In the genomic region with DNA sequence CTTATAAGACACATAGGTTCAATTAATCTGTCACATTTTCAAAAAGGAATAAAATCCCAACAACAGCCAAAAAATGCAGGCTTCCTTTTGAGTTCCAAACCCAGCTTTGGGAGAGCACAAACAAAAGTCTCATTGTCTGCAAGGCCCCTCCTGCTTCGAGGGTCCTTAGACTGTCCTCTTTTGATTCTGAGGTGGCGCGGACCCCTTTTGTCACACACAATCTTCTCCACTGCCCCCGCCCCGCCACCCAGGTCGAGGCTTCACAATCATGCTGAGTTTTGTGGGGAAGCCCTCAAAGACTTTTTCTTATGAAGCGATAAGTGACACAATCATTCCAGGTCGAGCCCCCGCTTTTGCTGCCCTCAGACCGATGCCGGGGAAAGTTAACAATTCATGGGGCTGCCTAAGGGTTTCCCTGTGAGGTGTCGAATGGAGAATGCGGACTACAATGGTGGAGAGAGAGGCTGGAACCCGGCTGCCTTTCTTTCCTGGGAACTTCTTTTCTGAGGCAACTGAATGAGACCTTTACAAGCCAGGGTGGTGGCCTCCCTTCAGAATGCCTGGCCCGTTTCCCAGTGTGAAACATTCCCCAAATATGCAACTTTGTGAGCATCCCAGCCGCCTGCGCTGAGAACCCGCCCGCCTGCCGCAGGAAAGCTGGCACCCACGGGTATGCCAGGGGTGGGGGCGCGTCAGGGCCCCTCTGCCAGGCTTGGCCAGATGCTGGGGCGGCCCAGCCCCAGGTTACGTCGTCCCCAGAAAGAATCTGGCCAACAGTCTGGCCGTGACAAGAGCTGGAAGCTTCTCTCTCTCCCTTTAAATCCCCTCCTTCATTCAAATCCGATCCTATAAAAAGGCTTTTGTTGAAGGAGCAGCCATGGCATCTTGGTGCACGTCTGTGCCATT, we compare ENCODE assay signal across 8 cellular contexts.
DNase-seq lines count a peak whose midpoint lies in the region; ATAC-seq and TF ChIP-seq lines count a peak whose summit lies in the region.

No MANE protein-coding gene starts in this region.

- no peak overlapping the region for H3K4me3 Mint-ChIP-seq in endothelial cell (ENCODE audit: unreplicated experiment)
- no peak overlapping the region for H3K4me3 Mint-ChIP-seq in activated naive CD8-positive, alpha-beta T cell treated with anti-CD3 and anti-CD28 coated beads, Interleukin-2, amount 50 U/mL, for 24 hours

- H3K27ac Mint-ChIP-seq in endothelial cell (ENCODE audit: unreplicated experiment), result peak overlapping the region; percentile 7
- no peak overlapping the region for H3K27ac Mint-ChIP-seq in activated naive CD8-positive, alpha-beta T cell treated with anti-CD3 and anti-CD28 coated beads, Interleukin-2, amount 50 U/mL, for 24 hours

- no peak for TF ChIP-seq CTCF in endothelial cell (IDR thresholded peaks at IDR 0.05; ENCODE audit: unreplicated experiment)

- peak; percentile 38 for DNase-seq in 8988T
- peak; percentile 14 for DNase-seq in NCI-H460 (ENCODE audit: extremely low read depth, low read depth)
- DNase-seq in endothelial cell (ENCODE audit: low spot score), result no peak
- peak; percentile 90 for DNase-seq in myocyte (ENCODE audit: low read depth)
- DNase-seq in activated CD4-positive, alpha-beta T cell treated with anti-CD3 and anti-CD28 coated beads, Interleukin-2, amount 50 U/mL, for 1 hour, result no peak
- DNase-seq in NCI-H524 treated with DMSO at 0.1 percent for 48 hours (lab: John Stamatoyannopoulos, UW), result no peak
- DNase-seq in activated naive CD8-positive, alpha-beta T cell treated with anti-CD3 and anti-CD28 coated beads, Interleukin-2, amount 50 U/mL, for 24 hours, result no peak

- H3K27me3 Mint-ChIP-seq in endothelial cell (ENCODE audit: unreplicated experiment), result peaks cover 2% of the 10 kb centered on the region
- peaks cover 43% of the 10 kb centered on the region for H3K27me3 Mint-ChIP-seq in activated naive CD8-positive, alpha-beta T cell treated with anti-CD3 and anti-CD28 coated beads, Interleukin-2, amount 50 U/mL, for 24 hours

- no peak for ATAC-seq in HG02610 (IDR thresholded peaks at IDR 0.05; ENCODE audit: unreplicated experiment)
- no peak for ATAC-seq in activated naive CD8-positive, alpha-beta T cell treated with anti-CD3 and anti-CD28 coated beads, Interleukin-2, amount 50 U/mL, for 24 hours

- peaks cover 20% of the 10 kb centered on the region for H3K4me1 Mint-ChIP-seq in endothelial cell (ENCODE audit: unreplicated experiment)
- H3K4me1 Mint-ChIP-seq in activated naive CD8-positive, alpha-beta T cell treated with anti-CD3 and anti-CD28 coated beads, Interleukin-2, amount 50 U/mL, for 24 hours, result no peaks in the 10 kb centered on the region

- H3K36me3 Mint-ChIP-seq in endothelial cell (ENCODE audit: low read depth, unreplicated experiment), result peaks cover 12% of the 10 kb centered on the region
- H3K36me3 Mint-ChIP-seq in activated naive CD8-positive, alpha-beta T cell treated with anti-CD3 and anti-CD28 coated beads, Interleukin-2, amount 50 U/mL, for 24 hours (ENCODE audit: low read depth), result no peaks in the 10 kb centered on the region

- no peaks in the 10 kb centered on the region for H3K9me3 Mint-ChIP-seq in endothelial cell (ENCODE audit: unreplicated experiment)
- no peaks in the 10 kb centered on the region for H3K9me3 Mint-ChIP-seq in activated naive CD8-positive, alpha-beta T cell treated with anti-CD3 and anti-CD28 coated beads, Interleukin-2, amount 50 U/mL, for 24 hours

Comparison
In these comparisons a context has a peak if more than half of its experiments do, and no peak if none do; other contexts are left out.
1. DNase-seq: peak in 8988T (single experiment), NCI-H460 (single experiment) and myocyte (single experiment); none in endothelial cell (single experiment), activated CD4-positive, alpha-beta T cell treated with anti-CD3 and anti-CD28 coated beads, Interleukin-2, amount 50 U/mL, for 1 hour (single experiment), NCI-H524 treated with DMSO at 0.1 percent for 48 hours (single experiment) and activated naive CD8-positive, alpha-beta T cell treated with anti-CD3 and anti-CD28 coated beads, Interleukin-2, amount 50 U/mL, for 24 hours (single experiment).